15 cellular contexts compared by ENCODE assay signal in the genomic region with DNA sequence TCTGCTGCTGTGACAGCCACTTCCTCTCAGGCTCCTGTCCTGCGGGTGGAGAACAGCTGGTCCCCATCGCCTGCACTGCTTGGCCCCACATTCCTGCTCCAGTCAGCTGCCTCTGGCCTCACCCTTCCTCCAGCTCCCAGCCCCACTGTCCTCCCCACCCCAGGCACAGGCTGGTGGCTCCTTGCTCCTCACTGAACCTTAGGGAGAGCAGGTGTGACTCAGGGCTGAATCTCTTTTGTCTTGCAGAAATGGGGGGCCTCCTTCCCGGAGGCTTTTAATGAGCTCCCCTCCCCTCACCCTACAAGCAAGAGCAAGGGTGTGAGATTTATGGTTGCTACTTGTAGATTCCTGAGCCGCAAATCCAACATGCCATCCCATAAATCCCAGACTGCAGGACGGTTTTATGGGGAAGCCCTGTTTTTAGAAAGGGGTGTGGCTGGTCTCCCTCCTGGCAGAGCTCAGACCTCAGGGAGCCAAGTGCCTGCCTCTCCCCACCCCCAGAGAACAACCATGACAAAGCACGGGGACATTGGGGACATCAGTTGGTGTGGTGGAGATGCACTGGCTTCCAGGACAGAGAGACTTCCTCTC. TPM values are rescaled to one million over a fixed set of nuclear protein-coding genes. Genes with fewer than 3 reads are reported as not detected.
DNase-seq lines count a peak whose midpoint lies in the region; ATAC-seq and TF ChIP-seq lines count a peak whose summit lies in the region.
"Had no signal": no experiment of that assay in that cellular context is flagged by ENCODE, and none has a peak within 500 bp of the region (broad histone marks: within the 10 kb centered on the region; RNA-seq: fewer than 3 reads in every experiment).

No MANE protein-coding gene starts in this region.

- peaks cover 0 to 2% (median 1%) of the 10 kb centered on the region in 3 donors for H3K27me3 Mint-ChIP-seq in immature natural killer cell (ENCODE audit: low read depth in 3 of 3)
- H3K27me3 Mint-ChIP-seq: activated naive CD8-positive, alpha-beta T cell treated with anti-CD3 and anti-CD28 coated beads, Interleukin-2, amount 50 U/mL, for 24 hours had no signal

- H3K27ac ChIP-seq in WERI-Rb-1 (no peak overlapping the region), tibial nerve (no peak overlapping the region)

- no peak overlapping the region for H3K27ac Mint-ChIP-seq in immature natural killer cell
- H3K27ac Mint-ChIP-seq: activated naive CD8-positive, alpha-beta T cell treated with anti-CD3 and anti-CD28 coated beads, Interleukin-2, amount 50 U/mL, for 24 hours; CD8-positive, alpha-beta T cell had no signal

- H3K36me3 ChIP-seq in WERI-Rb-1 (no peaks in the 10 kb centered on the region), tibial nerve (no peaks in the 10 kb centered on the region)
- H3K36me3 ChIP-seq: MG63 had no signal

- H3K36me3 Mint-ChIP-seq in immature natural killer cell, result no peaks in the 10 kb centered on the region
- H3K36me3 Mint-ChIP-seq: CD8-positive, alpha-beta T cell had no signal

- no peak for TF ChIP-seq EP300 in tibial nerve (IDR thresholded peaks at IDR 0.05)

- WGBS in tibial nerve, 2 donors, result 23 to 34% methylated on average over 4 to 6 of the region's 6 CpGs

- ATAC-seq in GM21447 (IDR thresholded peaks at IDR 0.05; ENCODE audit: unreplicated experiment), result no peak
- ATAC-seq: activated naive CD8-positive, alpha-beta T cell treated with anti-CD3 and anti-CD28 coated beads, Interleukin-2, amount 50 U/mL, for 24 hours; CD8-positive, alpha-beta T cell had no signal

- peaks cover 0 to 24% (median 11%) of the 10 kb centered on the region in 4 donors for H3K4me1 ChIP-seq in tibial nerve

- H3K4me1 Mint-ChIP-seq in immature natural killer cell, result no peaks in the 10 kb centered on the region

- H3K4me3 Mint-ChIP-seq in immature natural killer cell, result no peak overlapping the region
- H3K4me3 Mint-ChIP-seq: activated naive CD8-positive, alpha-beta T cell treated with anti-CD3 and anti-CD28 coated beads, Interleukin-2, amount 50 U/mL, for 24 hours; CD8-positive, alpha-beta T cell had no signal

- TF ChIP-seq CTCF in WERI-Rb-1 (IDR thresholded peaks at IDR 0.05; ENCODE audit: low read depth, low read length), result no peak
- no peak for TF ChIP-seq CTCF in tibial nerve (IDR thresholded peaks at IDR 0.05)

- H3K27me3 ChIP-seq in WERI-Rb-1 (ENCODE audit: insufficient read depth, low read depth, severe bottlenecking) (no peaks in the 10 kb centered on the region), tibial nerve (no peaks in the 10 kb centered on the region)
- H3K27me3 ChIP-seq: MG63 had no signal

- peak; percentile 44 for DNase-seq in H4 (ENCODE audit: low spot score)
- peak; percentile 54 for DNase-seq in WERI-Rb-1
- DNase-seq in hypothalamus (lab: John Stamatoyannopoulos, UW), result peak in 34 of 51 donors; percentile 18 to 91 (median 72)
- DNase-seq in pons (ENCODE audit: low spot score), result peak; percentile 88
- DNase-seq in tibial nerve (ENCODE audit: low spot score in 2 of 2), result no peak
- DNase-seq in NCI-H128 (lab: John Stamatoyannopoulos, UW; ENCODE audit: unreplicated experiment), result no peak
- no peak for DNase-seq in immature natural killer cell
- DNase-seq: activated naive CD8-positive, alpha-beta T cell treated with anti-CD3 and anti-CD28 coated beads, Interleukin-2, amount 50 U/mL, for 24 hours; CD8-positive, alpha-beta T cell; MG63; NCI-H226; stimulated activated CD4-positive, alpha-beta T cell treated with anti-CD3 and anti-CD28 coated beads, Interleukin-1b, Interleukin-23, amount 100 ng/mL, for 48 hours; stimulated activated naive CD4-positive, alpha-beta T cell had no signal

- H3K4me3 ChIP-seq in WERI-Rb-1 (ENCODE audit: low read depth, low read length) (no peak overlapping the region), tibial nerve (no peak overlapping the region)
- H3K4me3 ChIP-seq: MG63 had no signal

- TF ChIP-seq POLR2A in tibial nerve (IDR thresholded peaks at IDR 0.05), result no peak

- no peaks in the 10 kb centered on the region for H3K9me3 ChIP-seq in WERI-Rb-1 (ENCODE audit: severe bottlenecking)
- H3K9me3 ChIP-seq in tibial nerve, result no peaks in the 10 kb centered on the region
- H3K9me3 ChIP-seq: MG63 had no signal

- no peaks in the 10 kb centered on the region for H3K9me3 Mint-ChIP-seq in immature natural killer cell
- H3K9me3 Mint-ChIP-seq: activated naive CD8-positive, alpha-beta T cell treated with anti-CD3 and anti-CD28 coated beads, Interleukin-2, amount 50 U/mL, for 24 hours; CD8-positive, alpha-beta T cell had no signal

RNA-seq across cellular contexts. Expression of a gene that starts 15.2 kb away (rescaled TPM):
- total RNA-seq in H4 (2014; rRNA removed; shearing (Covaris generic)), result 0.72 and 4.4 TPM in 2 replicates
- total RNA-seq in tibial nerve, result 10 to 100 TPM in 1 of 4 donors, 1 to 10 TPM in 3; 5.1 to 14.1 (median 7.5) TPM
- polyA plus RNA-seq in immature natural killer cell, result under 1 TPM in 2 of 3 donors, not detected in 1; 0.61 to 0.74 TPM
- polyA plus RNA-seq: neural cell had no signal

Comparison
In these comparisons a context has a peak if more than half of its experiments do, and no peak if none do; other contexts are left out.
1. DNase-seq: peak in H4 (single experiment), WERI-Rb-1 (single experiment), hypothalamus (34 of 51) and pons (single experiment); none in tibial nerve (0 of 2), NCI-H128 (single experiment) and immature natural killer cell (0 of 3).